16 cellular contexts compared by ENCODE assay signal in the genomic region with DNA sequence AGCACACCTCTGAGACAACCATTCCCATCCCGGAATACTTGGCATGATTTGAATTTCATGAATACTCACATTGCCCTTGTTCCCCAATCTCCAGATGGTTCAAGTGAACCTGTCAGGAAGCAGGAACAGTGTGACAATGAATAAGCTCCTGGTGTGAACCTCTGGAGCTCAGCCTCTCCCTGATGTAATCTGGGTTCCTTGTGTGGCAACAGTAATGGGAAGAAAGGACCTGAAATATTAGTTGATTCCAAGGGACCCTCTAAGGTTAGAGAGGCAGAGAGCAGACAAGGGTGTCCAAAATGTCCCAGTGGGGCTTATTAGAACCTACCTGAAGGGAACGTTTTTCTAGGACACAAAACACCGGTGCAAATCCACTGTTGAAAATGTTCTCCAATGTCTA. TPM values are rescaled to one million over a fixed set of nuclear protein-coding genes. Genes with fewer than 3 reads are reported as not detected.
DNase-seq lines count a peak whose midpoint lies in the region; TF ChIP-seq lines count a peak whose summit lies in the region.
"Had no signal": no experiment of that assay in that cellular context is flagged by ENCODE, and none has a peak within 500 bp of the region (broad histone marks: within the 10 kb centered on the region; RNA-seq: fewer than 3 reads in every experiment).

No MANE protein-coding gene starts in this region.

- H3K4me3 ChIP-seq in H7 (ENCODE audit: insufficient read depth, low read depth, low read length): no peak overlapping the region
- no peak overlapping the region for H3K4me3 ChIP-seq in esophagus muscularis mucosa
- H3K4me3 ChIP-seq: left lung, SJSA1, thoracic aorta had no signal

- DNase-seq in H7 (peak; percentile 22), RKO (ENCODE audit: low spot score) (peak; percentile 68), esophagus muscularis mucosa (ENCODE audit: extremely low spot score) (peak; percentile 64), renal cortical epithelial cell (ENCODE audit: low read depth) (peak; percentile 35), NCI-H345 treated with DMSO at 0.1 percent for 48 hours (lab: John Stamatoyannopoulos, UW; ENCODE audit: unreplicated experiment) (no peak), activated T-cell treated with anti-CD3 and anti-CD28 coated beads for 4 hours (no peak)
- DNase-seq in activated CD4-positive, CD25-positive, alpha-beta regulatory T cell treated with anti-CD3 and anti-CD28 coated beads, Interleukin-2, amount 50 U/mL, for 72 hours: no peak
- DNase-seq: activated naive CD4-positive, alpha-beta T cell treated with anti-CD3 and anti-CD28 coated beads for 36 hours; CD8-positive, alpha-beta T cell; left lung; natural killer cell; NCI-H1048; NCI-H2171 had no signal

- H3K36me3 ChIP-seq in H7 (replicated peaks; ENCODE audit: control insufficient read depth, insufficient read depth, low read length) (no peaks in the 10 kb centered on the region), esophagus muscularis mucosa (no peaks in the 10 kb centered on the region)
- H3K36me3 ChIP-seq: left lung, SJSA1, thoracic aorta had no signal

- no peaks in the 10 kb centered on the region for H3K27me3 ChIP-seq in H7 (ENCODE audit: control insufficient read depth, insufficient read depth, low read length)
- no peaks in the 10 kb centered on the region for H3K27me3 ChIP-seq in esophagus muscularis mucosa
- H3K27me3 ChIP-seq: left lung, SJSA1 had no signal

- H3K27ac ChIP-seq in esophagus muscularis mucosa (replicated peaks in 1 of 4): no peak overlapping the region
- H3K27ac ChIP-seq: left lung, SJSA1, thoracic aorta had no signal

- H3K4me1 ChIP-seq in esophagus muscularis mucosa: no peaks in the 10 kb centered on the region
- H3K4me1 ChIP-seq: left lung, SJSA1 had no signal

- intact Hi-C loops in esophagus muscularis mucosa (cut with DNase I): no loop called here

- no peak for TF ChIP-seq EP300 in esophagus muscularis mucosa (IDR thresholded peaks at IDR 0.05)

- WGBS in esophagus muscularis mucosa: 75% methylated on average over 3 of the region's 3 CpGs

- TF ChIP-seq POLR2A in esophagus muscularis mucosa (IDR thresholded peaks at IDR 0.05; ENCODE audit: low read depth): no peak

- H3K9me3 ChIP-seq in esophagus muscularis mucosa: no peaks in the 10 kb centered on the region
- H3K9me3 ChIP-seq: left lung, SJSA1, thoracic aorta had no signal

- no peak for TF ChIP-seq CTCF in esophagus muscularis mucosa (IDR thresholded peaks at IDR 0.05)

RNA-seq across cellular contexts. Expression of a gene that starts 8.5 kb away (rescaled TPM):
- total RNA-seq in H7 (2014; rRNA removed; shearing (Covaris generic)): 2.0 TPM in 2 replicates
- total RNA-seq in esophagus muscularis mucosa (1 to 10 TPM in 3 of 4 donors, not detected in 1; 1.2 to 2.3 (median 2.1) TPM), renal cortical epithelial cell (1.7 and 5.6 TPM in 2 replicates)
- total RNA-seq: SJSA1 had no signal

RNA-seq across cellular contexts. Expression of a gene that starts 13.0 kb away (rescaled TPM):
- not detected in 2 replicates for total RNA-seq in H7 (2014; rRNA removed; shearing (Covaris generic))
- 1 to 10 TPM in 1 of 4 donors, under 1 TPM in 2, not detected in 1; 0.42 to 1.5 (median 0.71) TPM for total RNA-seq in esophagus muscularis mucosa
- 2.3 and 3.9 TPM in 2 replicates for total RNA-seq in renal cortical epithelial cell
- total RNA-seq: SJSA1 had no signal

RNA-seq across cellular contexts. Expression of a gene that starts 16.7 kb away (rescaled TPM):
- not detected in 2 replicates for total RNA-seq in H7 (2014; rRNA removed; shearing (Covaris generic))
- total RNA-seq in esophagus muscularis mucosa (under 1 TPM in 2 of 4 donors, not detected in 2; 0.11 to 0.19 TPM), renal cortical epithelial cell (0.15 TPM in 1 of 2 replicates, not detected in the other)
- total RNA-seq: activated CD8-positive, alpha-beta memory T cell treated with anti-CD3 and anti-CD28 coated beads for 36 hours; activated naive CD4-positive, alpha-beta T cell treated with anti-CD3 and anti-CD28 coated beads for 36 hours; CD8-positive, alpha-beta T cell; left lung; natural killer cell; SJSA1 had no signal

RNA-seq across cellular contexts. Expression of a gene that starts 56.1 kb away (rescaled TPM):
- total RNA-seq in H7 (2014; rRNA removed; shearing (Covaris generic)): 0.74 TPM in 1 of 2 replicates, not detected in the other
- total RNA-seq in esophagus muscularis mucosa: under 1 TPM in 3 of 4 donors, not detected in 1; 0.17 to 0.26 (median 0.17) TPM
- 0.05 TPM in 1 of 2 replicates, not detected in the other for total RNA-seq in renal cortical epithelial cell
- total RNA-seq: activated CD8-positive, alpha-beta memory T cell treated with anti-CD3 and anti-CD28 coated beads for 36 hours; activated naive CD4-positive, alpha-beta T cell treated with anti-CD3 and anti-CD28 coated beads for 36 hours; CD8-positive, alpha-beta T cell; left lung; natural killer cell; SJSA1 had no signal

Comparison
In these comparisons a context has a peak if more than half of its experiments do, and no peak if none do; other contexts are left out.
1. DNase-seq: peak in H7 (single experiment), RKO (single experiment), esophagus muscularis mucosa (single experiment) and renal cortical epithelial cell (single experiment); none in NCI-H345 treated with DMSO at 0.1 percent for 48 hours (single experiment), activated CD4-positive, CD25-positive, alpha-beta regulatory T cell treated with anti-CD3 and anti-CD28 coated beads, Interleukin-2, amount 50 U/mL, for 72 hours (single experiment) and activated T-cell treated with anti-CD3 and anti-CD28 coated beads for 4 hours (single experiment).